ENCODE assay signal across 28 cellular contexts in genomic region chr11:1119282-1120146, GRCh38. TPM values are rescaled to one million over a fixed set of nuclear protein-coding genes. Genes with fewer than 3 reads are reported as not detected.
DNase-seq lines count a peak whose midpoint lies in the region; ATAC-seq and TF ChIP-seq lines count a peak whose summit lies in the region.
"Had no signal": no experiment of that assay in that cellular context is flagged by ENCODE, and none has a peak within 500 bp of the region (broad histone marks: within the 10 kb centered on the region; RNA-seq: fewer than 3 reads in every experiment).

No MANE protein-coding gene starts in this region.

- BruUV-seq in Panc1 (replicated peaks; lab: Mats Ljungman, UMichigan): no TSS peak

- H3K36me3 ChIP-seq in Panc1 (ENCODE audit: control insufficient read depth, insufficient read depth, low read length) (no peaks in the 10 kb centered on the region), mucosa of stomach (ENCODE audit: control insufficient read depth, insufficient read depth, low read length) (no peaks in the 10 kb centered on the region)
- H3K36me3 ChIP-seq: colonic mucosa, prostate gland had no signal

- no peaks in the 10 kb centered on the region for H3K36me3 Mint-ChIP-seq in type B pancreatic cell
- H3K36me3 Mint-ChIP-seq: activated naive CD8-positive, alpha-beta T cell had no signal

- peak; percentile 58 for DNase-seq in cardiac septum (ENCODE audit: low spot score)
- no peak for DNase-seq in Right ventricle myocardium superior
- DNase-seq in Panc1 (ENCODE audit: low read depth, low spot score): no peak
- peak; percentile 68 for DNase-seq in type B pancreatic cell (ENCODE audit: extremely low spot score, unreplicated experiment)
- DNase-seq in Ammon's horn (ENCODE audit: low spot score): no peak
- DNase-seq in coronary artery (ENCODE audit: low spot score): no peak
- DNase-seq: activated CD4-positive, alpha-beta T cell treated with anti-CD3 and anti-CD28 coated beads for 1 hour; colonic mucosa; effector memory CD4-positive, alpha-beta T cell; erythroblast; kidney glomerular epithelial cell; mammary epithelial cell; NCI-H1417; NCI-H2081 treated with DMSO at 0.1 percent for 48 hours; NCI-H345; T-helper 2 cell; trophoblast cell had no signal

- H3K4me1 ChIP-seq in Panc1 (ENCODE audit: control insufficient read depth, insufficient read depth, low read length) (peaks cover 27% of the 10 kb centered on the region), mucosa of stomach (ENCODE audit: control insufficient read depth, insufficient read depth, low read length) (peaks cover 68% of the 10 kb centered on the region)
- H3K4me1 ChIP-seq: colonic mucosa, prostate gland had no signal

- H3K9me3 Mint-ChIP-seq in type B pancreatic cell: no peaks in the 10 kb centered on the region

- peak overlapping the region; percentile 76 for H3K9ac ChIP-seq in mucosa of stomach (ENCODE audit: low read length)

- intact Hi-C loops in cardiac septum (cut with DNase I) (no loop called here), Right ventricle myocardium superior (cut with DNase I) (no loop called here), Panc1 (cut with micrococcal nuclease; ENCODE audit: unreplicated experiment) (loop anchor here (10.0 kb wide), 1 partner anchor 105 kb away; the partner anchor contains the start of gene MUC5B)

- POLR2A ChIA-PET in Panc1 (lab: Charles Lee): no interaction called here

- no peaks in the 10 kb centered on the region for H3K27me3 ChIP-seq in Panc1 (ENCODE audit: control insufficient read depth, insufficient read depth, low read length)
- H3K27me3 ChIP-seq in mucosa of stomach (ENCODE audit: control insufficient read depth, insufficient read depth, low read length): no peaks in the 10 kb centered on the region
- H3K27me3 ChIP-seq: colonic mucosa had no signal

- CTCF ChIA-PET in Panc1 (lab: Charles Lee): no interaction called here

- peaks cover 25% of the 10 kb centered on the region for H3K27me3 Mint-ChIP-seq in type B pancreatic cell

- TF ChIP-seq CTCF in Panc1 (IDR thresholded peaks at IDR 0.05) (no peak), type B pancreatic cell (conservative IDR thresholded peaks at IDR 0.05) (no peak), coronary artery (IDR thresholded peaks at IDR 0.05) (no peak)

- no peak overlapping the region for H3K4me3 Mint-ChIP-seq in type B pancreatic cell
- H3K4me3 Mint-ChIP-seq: activated naive CD8-positive, alpha-beta T cell had no signal

- no peaks in the 10 kb centered on the region for H3K9me3 ChIP-seq in Panc1 (ENCODE audit: control insufficient read depth, insufficient read depth, low read depth, low read length)
- H3K9me3 ChIP-seq in mucosa of stomach (ENCODE audit: control insufficient read depth, low read length): no peaks in the 10 kb centered on the region
- H3K9me3 ChIP-seq: colonic mucosa, prostate gland had no signal

- no peak overlapping the region for H3K4me3 ChIP-seq in Panc1 (ENCODE audit: low read depth in 2 of 2, low read length in 2 of 2)
- peak overlapping the region; percentile 41 for H3K4me3 ChIP-seq in mucosa of stomach (ENCODE audit: low read length)
- H3K4me3 ChIP-seq in coronary artery: no peak overlapping the region
- H3K4me3 ChIP-seq: colonic mucosa, prostate gland, SK-N-MC had no signal

- H3K27ac ChIP-seq in Panc1 (ENCODE audit: low read length): 0 out of 2 replicates have a peak overlapping the region, but pooled peaks have one; percentile 7
- no peak overlapping the region for H3K27ac ChIP-seq in coronary artery
- H3K27ac ChIP-seq: colonic mucosa, HL-60, prostate gland, SK-N-MC had no signal

- H3K4me1 Mint-ChIP-seq in type B pancreatic cell (ENCODE audit: unreplicated experiment): no peaks in the 10 kb centered on the region

- in situ Hi-C loops in Panc1 (cut with HindIII; ENCODE audit: low pct_unique_long_range_greater_than_20kb, low sequenced_read_pairs): no loop called here

- no peak for ATAC-seq in Right ventricle myocardium superior (ENCODE audit: poor library complexity)
- 0 out of 2 replicates have a peak, but pooled peaks have one; percentile 11 for ATAC-seq in Panc1

- no peak overlapping the region for H3K27ac Mint-ChIP-seq in type B pancreatic cell
- H3K27ac Mint-ChIP-seq: activated naive CD8-positive, alpha-beta T cell had no signal

RNA-seq across cellular contexts. Expression of gene MUC5AC, which starts 38.2 kb away (rescaled TPM):
- not detected for total RNA-seq in cardiac septum
- not detected for total RNA-seq in Right ventricle myocardium superior
- total RNA-seq in Panc1 (2021; ENCODE audit: unreplicated experiment): 0.03 TPM
- 0.04 TPM for polyA plus RNA-seq in Panc1 (2012; ENCODE audit: insufficient read length)
- total RNA-seq in type B pancreatic cell (ENCODE audit: low replicate concordance): 0.10 and 1.4 TPM in 2 replicates
- total RNA-seq: activated CD8-positive, alpha-beta memory T cell treated with anti-CD3 and anti-CD28 coated beads for 36 hours; aorta; Daoy; mammary epithelial cell; RPMI7951 had no signal
- polyA plus RNA-seq: neural cell had no signal

RNA-seq across cellular contexts. Expression of gene MUC2, which starts 44.8 kb away (rescaled TPM):
- total RNA-seq in cardiac septum: 0.03 TPM
- total RNA-seq in Right ventricle myocardium superior: not detected
- total RNA-seq in Panc1 (2021; ENCODE audit: unreplicated experiment): 0.08 TPM
- not detected for polyA plus RNA-seq in Panc1 (2012; ENCODE audit: insufficient read length)
- total RNA-seq in type B pancreatic cell (ENCODE audit: low replicate concordance): 1.5 and 2.7 TPM in 2 replicates
- total RNA-seq: activated CD8-positive, alpha-beta memory T cell treated with anti-CD3 and anti-CD28 coated beads for 36 hours; Daoy; mammary epithelial cell; RPMI7951; skeletal muscle tissue had no signal
- polyA plus RNA-seq: mammary epithelial cell, neural cell had no signal

Comparison
In these comparisons a context has a peak if more than half of its experiments do, and no peak if none do; other contexts are left out.
1. DNase-seq: peak in cardiac septum (single experiment) and type B pancreatic cell (single experiment); none in Right ventricle myocardium superior (single experiment), Panc1 (single experiment), Ammon's horn (single experiment) and coronary artery (single experiment).